35 cellular contexts compared by ENCODE assay signal in genomic region chr14:88142990-88143389, GRCh38.
"Had no signal": no experiment of that assay in that cellular context is flagged by ENCODE, and none has a peak within 500 bp of the region (broad histone marks: within the 10 kb centered on the region; RNA-seq: fewer than 3 reads in every experiment).

No MANE protein-coding gene starts in this region.

- H3K4me1 ChIP-seq: adrenal gland, body of pancreas, colonic mucosa, foreskin keratinocyte, gastrocnemius medialis, heart left ventricle had no signal

- H3K9me3 Mint-ChIP-seq: activated B cell treated with CpG ODN at 0.5 μM for 24 hours; activated CD8-positive, alpha-beta T cell treated with anti-CD3 and anti-CD28 coated beads for 36 hours; activated naive CD4-positive, alpha-beta T cell treated with anti-CD3 and anti-CD28 coated beads for 36 hours; activated naive CD4-positive, alpha-beta T cell treated with anti-CD3 and anti-CD28 coated beads, Interleukin-2, amount 50 U/mL, for 24 hours; activated naive CD8-positive, alpha-beta T cell treated with anti-CD3 and anti-CD28 coated beads for 36 hours; activated naive CD8-positive, alpha-beta T cell treated with anti-CD3 and anti-CD28 coated beads, Interleukin-2, amount 50 U/mL, for 24 hours; activated T-cell treated with anti-CD3 and anti-CD28 coated beads, Interleukin-2, amount 50 U/mL, for 4 hours; activated T-helper 2 cell treated with anti-CD3 and anti-CD28 coated beads, Interferon-gamma antibody, Interleukin-2, Interleukin-4, amounts not matched to agents 10 μg/mL and 5 μg/mL and 100 μg/mL, durations not matched to agents 14 hours and 24 hours and 36 hours; endodermal cell; T-helper 2 cell treated with Interferon-gamma antibody and Interleukin-4, amounts not matched to agents 5 μg/mL and 100 μg/mL, for 36 hours had no signal

- H3K4me3 Mint-ChIP-seq: activated B cell treated with CpG ODN at 0.5 μM for 24 hours; activated CD8-positive, alpha-beta T cell treated with anti-CD3 and anti-CD28 coated beads for 36 hours; activated naive CD4-positive, alpha-beta T cell treated with anti-CD3 and anti-CD28 coated beads for 36 hours; activated naive CD4-positive, alpha-beta T cell treated with anti-CD3 and anti-CD28 coated beads, Interleukin-2, amount 50 U/mL, for 24 hours; activated naive CD8-positive, alpha-beta T cell treated with anti-CD3 and anti-CD28 coated beads for 36 hours; activated naive CD8-positive, alpha-beta T cell treated with anti-CD3 and anti-CD28 coated beads, Interleukin-2, amount 50 U/mL, for 24 hours; activated T-cell treated with anti-CD3 and anti-CD28 coated beads, Interleukin-2, amount 50 U/mL, for 4 hours; endodermal cell; T-helper 17 cell; T-helper 2 cell treated with Interferon-gamma antibody and Interleukin-4, amounts not matched to agents 5 μg/mL and 100 μg/mL, for 36 hours had no signal

- H3K9me3 ChIP-seq: adrenal gland, body of pancreas, colonic mucosa, gastrocnemius medialis, heart left ventricle had no signal

- ATAC-seq: activated CD4-positive, CD25-positive, alpha-beta regulatory T cell treated with anti-CD3 and anti-CD28 coated beads, Interleukin-2, amount 50 U/mL, for 24 hours; activated CD8-positive, alpha-beta T cell treated with anti-CD3 and anti-CD28 coated beads for 36 hours; activated naive CD8-positive, alpha-beta T cell treated with anti-CD3 and anti-CD28 coated beads, Interleukin-2, amount 50 U/mL, for 24 hours; activated T-cell treated with anti-CD3 and anti-CD28 coated beads, Interleukin-2, amount 50 U/mL, for 4 hours; body of pancreas; esophagus mucosa; foreskin keratinocyte; gastrocnemius medialis; heart left ventricle; T-helper 17 cell had no signal

- H3K36me3 ChIP-seq: adrenal gland, cardiac muscle cell, colonic mucosa, gastrocnemius medialis, heart left ventricle, WERI-Rb-1 had no signal

- H3K27me3 ChIP-seq: adrenal gland, body of pancreas, colonic mucosa, dorsolateral prefrontal cortex, foreskin keratinocyte, gastrocnemius medialis had no signal

- H3K4me1 Mint-ChIP-seq: activated B cell treated with CpG ODN at 0.5 μM for 24 hours; activated naive CD4-positive, alpha-beta T cell treated with anti-CD3 and anti-CD28 coated beads, Interleukin-2, amount 50 U/mL, for 24 hours; activated naive CD8-positive, alpha-beta T cell treated with anti-CD3 and anti-CD28 coated beads for 36 hours; activated naive CD8-positive, alpha-beta T cell treated with anti-CD3 and anti-CD28 coated beads, Interleukin-2, amount 50 U/mL, for 24 hours had no signal

- DNase-seq: activated B cell treated with CpG ODN at 0.5 μM for 24 hours; activated CD4-positive, alpha-beta T cell treated with anti-CD3 and anti-CD28 coated beads for 48 hours; activated CD4-positive, alpha-beta T cell treated with anti-CD3 and anti-CD28 coated beads, Interleukin-2, amount 50 U/mL, for 1 hour; activated CD4-positive, alpha-beta T cell treated with anti-CD3 and anti-CD28 coated beads, Interleukin-2, amount 50 U/mL, for 48 hours; activated CD8-positive, alpha-beta memory T cell treated with anti-CD3 and anti-CD28 coated beads for 24 hours; activated CD8-positive, alpha-beta T cell treated with anti-CD3 and anti-CD28 coated beads for 36 hours; activated effector memory CD4-positive, alpha-beta T cell treated with anti-CD3 and anti-CD28 coated beads, Interleukin-2, amount 50 U/mL, for 16 hours; activated naive CD4-positive, alpha-beta T cell treated with anti-CD3 and anti-CD28 coated beads for 36 hours; activated naive CD8-positive, alpha-beta T cell treated with anti-CD3 and anti-CD28 coated beads for 36 hours; activated naive CD8-positive, alpha-beta T cell treated with anti-CD3 and anti-CD28 coated beads, Interleukin-2, amount 50 U/mL, for 24 hours; activated T-cell treated with anti-CD3 and anti-CD28 coated beads, Interleukin-2, amount 50 U/mL, for 4 hours; adrenal gland; amygdala; aorta; body of pancreas; central memory CD4-positive, alpha-beta T cell; cerebellar nuclear complex; colonic mucosa; dorsolateral prefrontal cortex; effector memory CD4-positive, alpha-beta T cell; endodermal cell; foreskin keratinocyte; gastrocnemius medialis; glutamatergic neuron; T-helper 1 cell; T-helper 17 cell; T1000; WERI-Rb-1 had no signal

- H3K36me3 Mint-ChIP-seq: activated naive CD4-positive, alpha-beta T cell treated with anti-CD3 and anti-CD28 coated beads, Interleukin-2, amount 50 U/mL, for 24 hours; activated naive CD8-positive, alpha-beta T cell treated with anti-CD3 and anti-CD28 coated beads for 36 hours had no signal

- H3K27ac ChIP-seq: adrenal gland, body of pancreas, cardiac muscle cell, colonic mucosa, dorsolateral prefrontal cortex, foreskin keratinocyte, gastrocnemius medialis, heart left ventricle, WERI-Rb-1 had no signal

- H3K4me3 ChIP-seq: adrenal gland, body of pancreas, cardiac muscle cell, colonic mucosa, dorsolateral prefrontal cortex, gastrocnemius medialis, heart left ventricle had no signal

- H3K27ac Mint-ChIP-seq: activated B cell treated with CpG ODN at 0.5 μM for 24 hours; activated CD8-positive, alpha-beta T cell treated with anti-CD3 and anti-CD28 coated beads for 36 hours; activated naive CD4-positive, alpha-beta T cell treated with anti-CD3 and anti-CD28 coated beads for 36 hours; activated naive CD4-positive, alpha-beta T cell treated with anti-CD3 and anti-CD28 coated beads, Interleukin-2, amount 50 U/mL, for 24 hours; activated naive CD8-positive, alpha-beta T cell treated with anti-CD3 and anti-CD28 coated beads for 36 hours; activated naive CD8-positive, alpha-beta T cell treated with anti-CD3 and anti-CD28 coated beads, Interleukin-2, amount 50 U/mL, for 24 hours; activated T-helper 2 cell treated with anti-CD3 and anti-CD28 coated beads, Interferon-gamma antibody, Interleukin-2, Interleukin-4, amounts not matched to agents 10 μg/mL and 5 μg/mL and 100 μg/mL, durations not matched to agents 14 hours and 24 hours and 36 hours; endodermal cell; T-helper 2 cell treated with Interferon-gamma antibody and Interleukin-4, amounts not matched to agents 5 μg/mL and 100 μg/mL, for 36 hours had no signal

- H3K27me3 Mint-ChIP-seq: activated naive CD4-positive, alpha-beta T cell treated with anti-CD3 and anti-CD28 coated beads, Interleukin-2, amount 50 U/mL, for 24 hours; activated naive CD8-positive, alpha-beta T cell treated with anti-CD3 and anti-CD28 coated beads for 36 hours; activated naive CD8-positive, alpha-beta T cell treated with anti-CD3 and anti-CD28 coated beads, Interleukin-2, amount 50 U/mL, for 24 hours; T-helper 17 cell had no signal
